ENCODE assay signal across 25 cellular contexts in genomic region chr9:15235658-15236057, GRCh38.
"Had no signal": no experiment of that assay in that cellular context is flagged by ENCODE, and none has a peak within 500 bp of the region (broad histone marks: within the 10 kb centered on the region; RNA-seq: fewer than 3 reads in every experiment).

No MANE protein-coding gene starts in this region.

- H3K4me1 ChIP-seq: pancreas, upper lobe of right lung, uterus had no signal

- H3K27ac ChIP-seq: coronary artery, esophagus squamous epithelium, neutrophil, pancreas, right lobe of liver, transverse colon, upper lobe of right lung, uterus had no signal

- ATAC-seq: left ventricle myocardium superior; lower lobe of right lung; natural killer cell; pancreas; right lobe of liver; stimulated activated naive B cell treated with anti-CD40 and anti-IgM and Interleukin-4, amounts not matched to agents 10 μg/mL and 1 μg/mL and 100 μg/mL, for 72 hours; upper lobe of right lung had no signal

- H3K27ac Mint-ChIP-seq: immature natural killer cell; natural killer cell; progenitor cell of endocrine pancreas; stimulated activated naive B cell treated with anti-CD40 and anti-IgM and Interleukin-4, amounts not matched to agents 10 μg/mL and 1 μg/mL and 100 μg/mL, for 72 hours; stimulated activated naive CD8-positive, alpha-beta T cell treated with anti-CD3 and anti-CD28 coated beads, Interleukin-15, Interleukin-2, amounts not matched to agents 100 ng/mL and 50 ng/mL, for 24 hours had no signal

- H3K36me3 ChIP-seq: esophagus squamous epithelium, lower lobe of right lung, neutrophil, pancreas, right lobe of liver, thoracic aorta, transverse colon, upper lobe of right lung, uterus had no signal

- H3K4me3 ChIP-seq: coronary artery, esophagus squamous epithelium, lower lobe of right lung, pancreas, right lobe of liver, thoracic aorta, transverse colon, upper lobe of right lung, uterus had no signal

- H3K9me3 ChIP-seq: neutrophil, pancreas, uterus had no signal

- H3K27me3 ChIP-seq: esophagus squamous epithelium, neutrophil, pancreas, right lobe of liver, transverse colon, upper lobe of right lung, uterus had no signal

- H3K27me3 Mint-ChIP-seq: progenitor cell of endocrine pancreas; stimulated activated naive CD8-positive, alpha-beta T cell treated with anti-CD3 and anti-CD28 coated beads, Interleukin-15, Interleukin-2, amounts not matched to agents 100 ng/mL and 50 ng/mL, for 24 hours had no signal

- DNase-seq: dermis blood vessel endothelial cell; effector memory CD4-positive, alpha-beta T cell; erythroblast; esophagus squamous epithelium; hypothalamus; immature natural killer cell; islet precursor cell; kidney glomerular epithelial cell; left ventricle myocardium superior; lower lobe of right lung; natural killer cell; pancreas; right lobe of liver; small intestine; stimulated activated CD4-positive, alpha-beta T cell treated with anti-CD3 and anti-CD28 coated beads, Interleukin-15, amount 100 ng/mL, for 24 hours; stimulated activated CD4-positive, alpha-beta T cell treated with anti-CD3 and anti-CD28 coated beads, Interleukin-2, amount 100 ng/mL, for 48 hours; stimulated activated naive B cell treated with anti-CD40 and anti-IgM and Interleukin-4, amounts not matched to agents 10 μg/mL and 1 μg/mL and 100 μg/mL, for 72 hours; transverse colon; upper lobe of right lung; uterus had no signal

- H3K4me3 Mint-ChIP-seq: natural killer cell; stimulated activated naive B cell treated with anti-CD40 and anti-IgM and Interleukin-4, amounts not matched to agents 10 μg/mL and 1 μg/mL and 100 μg/mL, for 72 hours; stimulated activated naive CD8-positive, alpha-beta T cell treated with anti-CD3 and anti-CD28 coated beads, Interleukin-15, Interleukin-2, amounts not matched to agents 100 ng/mL and 50 ng/mL, for 24 hours had no signal
